10 cellular contexts compared by ENCODE assay signal in genomic region chr10:121070257-121070656, GRCh38.
DNase-seq lines count a peak whose midpoint lies in the region; ATAC-seq, FAIRE-seq and TF ChIP-seq lines count a peak whose summit lies in the region.
"Had no signal": no experiment of that assay in that cellular context is flagged by ENCODE, and none has a peak within 500 bp of the region (broad histone marks: within the 10 kb centered on the region; RNA-seq: fewer than 3 reads in every experiment).

No MANE protein-coding gene starts in this region.

- H3K27ac Mint-ChIP-seq in activated CD4-positive, alpha-beta T cell treated with anti-CD3 and anti-CD28 coated beads, Interleukin-2, amount 10 ng/mL, durations not matched to agents 7 days and 5 days = no peak overlapping the region
- H3K27ac Mint-ChIP-seq: CD4-positive, alpha-beta memory T cell had no signal

- no peaks in the 10 kb centered on the region for H3K36me3 ChIP-seq in BE2C
- no peaks in the 10 kb centered on the region for H3K36me3 ChIP-seq in SJCRH30
- H3K36me3 ChIP-seq: thoracic aorta had no signal

- no peaks in the 10 kb centered on the region for H3K36me3 Mint-ChIP-seq in activated CD4-positive, alpha-beta T cell treated with anti-CD3 and anti-CD28 coated beads, Interleukin-2, amount 10 ng/mL, durations not matched to agents 7 days and 5 days (ENCODE audit: low read depth)
- H3K36me3 Mint-ChIP-seq: CD4-positive, alpha-beta memory T cell had no signal

- no peak for ATAC-seq in GM18867 (IDR thresholded peaks at IDR 0.05; ENCODE audit: unreplicated experiment)

- POLR2A ChIA-PET in activated CD4-positive, alpha-beta T cell treated with anti-CD3 and anti-CD28 coated beads, Interleukin-2, amount 10 ng/mL, durations not matched to agents 7 days and 5 days (lab: Charles Lee) = no interaction called here

- CTCF ChIA-PET in activated CD4-positive, alpha-beta T cell treated with anti-CD3 and anti-CD28 coated beads, Interleukin-2, amount 10 ng/mL, durations not matched to agents 7 days and 5 days (lab: Charles Lee) = no interaction called here

- no peaks in the 10 kb centered on the region for H3K4me1 Mint-ChIP-seq in activated CD4-positive, alpha-beta T cell treated with anti-CD3 and anti-CD28 coated beads, Interleukin-2, amount 10 ng/mL, durations not matched to agents 7 days and 5 days
- H3K4me1 Mint-ChIP-seq: CD4-positive, alpha-beta memory T cell had no signal

- TF ChIP-seq CTCF in BE2C (IDR thresholded peaks at IDR 0.05; ENCODE audit: low read depth, low read length) = peak; percentile 75

- peaks cover 5% of the 10 kb centered on the region for H3K4me1 ChIP-seq in BE2C
- H3K4me1 ChIP-seq in SJCRH30 = no peaks in the 10 kb centered on the region

- H3K27me3 ChIP-seq in BE2C (no peaks in the 10 kb centered on the region), SJCRH30 (no peaks in the 10 kb centered on the region)

- H3K4me3 ChIP-seq in BE2C (ENCODE audit: low read depth, low read length) (no peak overlapping the region), SJCRH30 (no peak overlapping the region)
- H3K4me3 ChIP-seq: thoracic aorta had no signal

- no peak for DNase-seq in BE2C
- DNase-seq in HT-29 (ENCODE audit: low spot score) = peak; percentile 75
- DNase-seq in SJCRH30 = peak; percentile 46 to 68
- DNase-seq in iPS-NIHi7 (ENCODE audit: extremely low spot score) = peak; percentile 66
- no peak for DNase-seq in activated CD4-positive, alpha-beta T cell treated with anti-CD3 and anti-CD28 coated beads, Interleukin-2, amount 10 ng/mL, durations not matched to agents 7 days and 5 days
- no peak for DNase-seq in GM03348 (ENCODE audit: low spot score)
- no peak for DNase-seq in RCC 7860 (ENCODE audit: low spot score)
- DNase-seq: CD4-positive, alpha-beta memory T cell had no signal

- peaks cover 4% of the 10 kb centered on the region for H3K27me3 Mint-ChIP-seq in activated CD4-positive, alpha-beta T cell treated with anti-CD3 and anti-CD28 coated beads, Interleukin-2, amount 10 ng/mL, durations not matched to agents 7 days and 5 days
- H3K27me3 Mint-ChIP-seq: CD4-positive, alpha-beta memory T cell had no signal

- H3K4me3 Mint-ChIP-seq in activated CD4-positive, alpha-beta T cell treated with anti-CD3 and anti-CD28 coated beads, Interleukin-2, amount 10 ng/mL, durations not matched to agents 7 days and 5 days = no peak overlapping the region
- H3K4me3 Mint-ChIP-seq: CD4-positive, alpha-beta memory T cell had no signal

- H3K27ac ChIP-seq in SJCRH30 = no peak overlapping the region
- H3K27ac ChIP-seq: thoracic aorta had no signal

- no peaks in the 10 kb centered on the region for H3K9me3 ChIP-seq in BE2C
- H3K9me3 ChIP-seq in SJCRH30 (replicated peaks) = no peaks in the 10 kb centered on the region; the same call in 1 of the 2 replicates
- H3K9me3 ChIP-seq: thoracic aorta had no signal

- no peaks in the 10 kb centered on the region for H3K9me3 Mint-ChIP-seq in activated CD4-positive, alpha-beta T cell treated with anti-CD3 and anti-CD28 coated beads, Interleukin-2, amount 10 ng/mL, durations not matched to agents 7 days and 5 days

- no peak for FAIRE-seq in RCC 7860 (lab: Jason Lieb, UNC)

Comparison
In these comparisons a context has a peak if more than half of its experiments do, and no peak if none do; other contexts are left out.
1. DNase-seq: peak in HT-29 (single experiment), SJCRH30 (2 of 2) and iPS-NIHi7 (single experiment); none in BE2C (single experiment), activated CD4-positive, alpha-beta T cell treated with anti-CD3 and anti-CD28 coated beads, Interleukin-2, amount 10 ng/mL, durations not matched to agents 7 days and 5 days (single experiment), GM03348 (single experiment) and RCC 7860 (single experiment).